In genomic region chr13:72696590-72696989, GRCh38 we compare ENCODE assay signal across 2 cellular contexts.
TF ChIP-seq lines count a peak whose summit lies in the region.

No MANE protein-coding gene starts in this region.

TF ChIP-seq in GM12878, 131 proteins besides CTCF, POLR2A, EP300 and RAD21:
- peak; percentile 11; the same call in 1 of the 2 replicates for TF ChIP-seq SMC3 (IDR thresholded peaks at IDR 0.05; ENCODE audit: borderline replicate concordance, low read length)
- no peak for TF ChIP-seq MYC (IDR thresholded peaks at IDR 0.05; ENCODE audit: insufficient read depth, insufficient read length, insufficient replicate concordance, low read length, severe bottlenecking)

TF ChIP-seq in liver, 16 proteins besides CTCF, POLR2A, EP300 and RAD21:
- TF ChIP-seq RXRA (IDR thresholded peaks at IDR 0.05) (no peak), JUND (IDR thresholded peaks at IDR 0.05) (no peak), HNF4A (conservative IDR thresholded peaks at IDR 0.05) (no peak), YY1 (IDR thresholded peaks at IDR 0.05) (no peak), FOXA1 (IDR thresholded peaks at IDR 0.05) (no peak), GABPA (IDR thresholded peaks at IDR 0.05 in 1 of 2, conservative IDR thresholded peaks at IDR 0.05 in 1 of 2) (no peak), HNF4G (IDR thresholded peaks at IDR 0.05) (no peak), FOXA2 (IDR thresholded peaks at IDR 0.05) (no peak), EGR1 (IDR thresholded peaks at IDR 0.05; ENCODE audit: low read depth in 2 of 2) (no peak), SP1 (IDR thresholded peaks at IDR 0.05) (no peak), NR2F2 (IDR thresholded peaks at IDR 0.05) (no peak), REST (IDR thresholded peaks at IDR 0.05) (no peak), ZBTB33 (IDR thresholded peaks at IDR 0.05) (no peak)
- TF ChIP-seq, protein P1, sequence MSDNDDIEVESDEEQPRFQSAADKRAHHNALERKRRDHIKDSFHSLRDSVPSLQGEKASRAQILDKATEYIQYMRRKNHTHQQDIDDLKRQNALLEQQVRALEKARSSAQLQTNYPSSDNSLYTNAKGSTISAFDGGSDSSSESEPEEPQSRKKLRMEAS (IDR thresholded peaks at IDR 0.05), result no peak
- TF ChIP-seq, protein P2, sequence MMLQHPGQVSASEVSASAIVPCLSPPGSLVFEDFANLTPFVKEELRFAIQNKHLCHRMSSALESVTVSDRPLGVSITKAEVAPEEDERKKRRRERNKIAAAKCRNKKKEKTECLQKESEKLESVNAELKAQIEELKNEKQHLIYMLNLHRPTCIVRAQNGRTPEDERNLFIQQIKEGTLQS (IDR thresholded peaks at IDR 0.05), result no peak
